1 cellular context compared by ENCODE assay signal in genomic region chr3:11610044-11610671, GRCh38.
TF ChIP-seq lines count a peak whose summit lies in the region.

No MANE protein-coding gene starts in this region.

TF ChIP-seq in K562, 482 proteins besides CTCF, POLR2A, EP300 and RAD21 (continued from another document):
- TF ChIP-seq CEBPZ (IDR thresholded peaks at IDR 0.05; ENCODE audit: borderline replicate concordance, low read depth, low read length) (no peak), RFX7 (CRISPR knock-in tag; IDR thresholded peaks at IDR 0.05) (no peak), ZC3H8 (IDR thresholded peaks at IDR 0.05) (no peak), SNRNP70 (optimal IDR thresholded peaks at IDR 0.05; ENCODE audit: low read depth, low read length) (no peak)
